In the genomic region with DNA sequence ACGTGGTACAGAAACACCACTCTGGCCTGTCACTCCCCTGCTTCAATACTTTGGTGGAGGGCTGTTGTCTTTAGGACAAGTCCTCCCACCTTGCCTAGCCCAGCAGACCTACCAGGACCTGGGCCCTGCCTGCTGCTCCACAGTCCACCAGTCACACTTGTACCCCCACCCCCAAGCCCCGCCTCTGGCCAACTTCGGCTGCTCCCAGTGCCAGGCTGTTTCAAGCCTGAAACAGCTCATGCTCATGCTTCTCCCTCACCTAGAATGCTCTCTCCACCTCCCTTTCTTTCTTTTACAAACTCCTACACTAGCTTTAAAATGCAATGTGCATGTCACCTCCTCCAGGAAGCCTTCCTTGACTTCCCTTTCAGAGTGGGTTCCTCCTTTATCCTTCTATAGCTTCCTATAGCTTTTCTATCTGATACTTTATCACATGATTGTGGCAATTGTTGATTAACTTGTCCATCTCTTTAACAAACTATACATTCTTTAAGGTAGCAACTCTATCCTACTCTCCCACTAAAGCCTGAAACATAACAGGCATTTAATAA, we compare ENCODE assay signal across 3 cellular contexts.
TF ChIP-seq lines count a peak whose summit lies in the region.

No MANE protein-coding gene starts in this region.

TF ChIP-seq in A549, 52 proteins besides CTCF, POLR2A, EP300 and RAD21:
- TF ChIP-seq NFE2L2 (conservative IDR thresholded peaks at IDR 0.05; ENCODE audit: low read length), result no peak
- TF ChIP-seq ZFP36 (IDR thresholded peaks at IDR 0.05; ENCODE audit: borderline replicate concordance, partially characterized antibody), result peak; percentile 96
TF ChIP-seq in A549: peak in this region for 1.

TF ChIP-seq in GM23338, 12 proteins besides CTCF, POLR2A, EP300 and RAD21:
- no peak for TF ChIP-seq CREB1 (CRISPR knock-in tag; IDR thresholded peaks at IDR 0.05; ENCODE audit: low read depth)
- no peak for TF ChIP-seq EZH2phosphoT487 (IDR thresholded peaks at IDR 0.05; ENCODE audit: unreplicated experiment)
- TF ChIP-seq ZNF114 (CRISPR knock-in tag; IDR thresholded peaks at IDR 0.05), result no peak
- no peak for TF ChIP-seq ZNF331 (CRISPR knock-in tag; IDR thresholded peaks at IDR 0.05; ENCODE audit: low read depth)
- no peak for TF ChIP-seq STAT1 (IDR thresholded peaks at IDR 0.05; ENCODE audit: unreplicated experiment)
- TF ChIP-seq NANOG (IDR thresholded peaks at IDR 0.05; ENCODE audit: borderline replicate concordance), result no peak
- no peak for TF ChIP-seq POLR2AphosphoS5 (IDR thresholded peaks at IDR 0.05; ENCODE audit: low read depth)
TF ChIP-seq in GM23338: peak in this region for 0.

TF ChIP-seq in GM12878, 131 proteins besides CTCF, POLR2A, EP300 and RAD21:
- TF ChIP-seq SMARCA5 (IDR thresholded peaks at IDR 0.05) (0 out of 2 replicates have a peak, but pooled peaks have one; percentile 50), JUNB (IDR thresholded peaks at IDR 0.05) (no peak), GABPA (IDR thresholded peaks at IDR 0.05; ENCODE audit: low read depth) (no peak)
